19 cellular contexts compared by ENCODE assay signal in the genomic region with DNA sequence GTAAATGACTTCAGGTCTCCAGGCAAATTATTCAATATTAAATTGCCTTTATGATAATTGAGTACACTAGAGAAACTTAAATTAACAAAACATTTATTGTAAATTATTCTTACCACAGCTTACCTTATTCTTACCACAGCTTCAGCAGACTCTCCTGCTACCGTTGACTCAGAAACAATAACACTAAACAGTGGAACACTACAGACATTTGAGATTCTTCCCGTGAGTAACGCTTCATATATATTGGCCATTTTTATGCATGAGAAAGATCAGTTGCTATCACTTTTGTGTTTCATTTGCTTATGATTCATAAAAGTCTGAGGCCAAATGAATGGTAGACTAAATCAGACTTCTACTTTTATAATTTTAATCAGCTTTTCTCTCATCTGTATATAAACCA.
"Had no signal": no experiment of that assay in that cellular context is flagged by ENCODE, and none has a peak within 500 bp of the region (broad histone marks: within the 10 kb centered on the region; RNA-seq: fewer than 3 reads in every experiment).

No MANE protein-coding gene starts in this region.

- H2AFZ ChIP-seq: hepatocyte had no signal

- H3K4me2 ChIP-seq: hepatocyte had no signal

- H3K4me1 Mint-ChIP-seq: activated CD4-positive, alpha-beta T cell treated with anti-CD3 and anti-CD28 coated beads, Interleukin-2, amount 10 ng/mL, durations not matched to agents 7 days and 5 days had no signal

- H3K27me3 Mint-ChIP-seq: activated CD4-positive, alpha-beta T cell treated with anti-CD3 and anti-CD28 coated beads, Interleukin-2, amount 10 ng/mL, durations not matched to agents 7 days and 5 days; activated CD8-positive, alpha-beta memory T cell treated with anti-CD3 and anti-CD28 coated beads, Interleukin-2, amount 10 ng/mL, durations not matched to agents 7 days and 5 days; naive B cell; stimulated activated naive B cell treated with anti-CD40 and anti-IgM and Interleukin-4, amounts not matched to agents 10 μg/mL and 1 μg/mL and 100 μg/mL, for 72 hours had no signal

- H3K27me3 ChIP-seq: body of pancreas, colonic mucosa, hepatocyte, left lung, pancreas, transverse colon had no signal

- H3K79me2 ChIP-seq: hepatocyte had no signal

- H3K4me3 Mint-ChIP-seq: activated CD4-positive, alpha-beta T cell treated with anti-CD3 and anti-CD28 coated beads, Interleukin-2, amount 10 ng/mL, durations not matched to agents 7 days and 5 days; activated CD8-positive, alpha-beta memory T cell treated with anti-CD3 and anti-CD28 coated beads, Interleukin-2, amount 10 ng/mL, durations not matched to agents 7 days and 5 days; activated naive CD4-positive, alpha-beta T cell treated with anti-CD3 and anti-CD28 coated beads for 36 hours; activated T-helper 1 cell treated with anti-CD3 and anti-CD28 coated beads, Interleukin-12 subunit alpha, Interleukin-12 subunit beta, Interleukin-2, Interleukin-4 antibody, amounts not matched to agents 30 ng/mL and 10 ng/mL and 1 ng/mL, durations not matched to agents 14 hours and 24 hours and 36 hours; naive B cell; stimulated activated naive B cell treated with anti-CD40 and anti-IgM and Interleukin-4, amounts not matched to agents 10 μg/mL and 1 μg/mL and 100 μg/mL, for 72 hours had no signal

- H3K9me3 ChIP-seq: body of pancreas, colonic mucosa, left lung, pancreas, transverse colon had no signal

- DNase-seq: activated CD4-positive, alpha-beta T cell treated with anti-CD3 and anti-CD28 coated beads, Interleukin-2, amount 10 ng/mL, durations not matched to agents 7 days and 5 days; activated CD8-positive, alpha-beta memory T cell treated with anti-CD3 and anti-CD28 coated beads, Interleukin-2, amount 10 ng/mL, durations not matched to agents 7 days and 5 days; activated naive CD4-positive, alpha-beta T cell treated with anti-CD3 and anti-CD28 coated beads for 36 hours; amniotic stem cell; body of pancreas; caudate nucleus; colonic mucosa; kidney; left lung; mammary epithelial cell; naive B cell; pancreas; stimulated activated CD4-positive, alpha-beta T cell treated with anti-CD3 and anti-CD28 coated beads, Interleukin-12 subunit alpha, Interleukin-12 subunit beta, amount 100 ng/mL, for 4 hours; stimulated activated CD4-positive, alpha-beta T cell treated with anti-CD3 and anti-CD28 coated beads, Interleukin-2, amount 100 ng/mL, for 24 hours; stimulated activated naive B cell treated with anti-CD40 and anti-IgM and Interleukin-4, amounts not matched to agents 10 μg/mL and 1 μg/mL and 100 μg/mL, for 72 hours; transverse colon had no signal

- H3K27ac ChIP-seq: body of pancreas, colonic mucosa, hepatocyte, pancreas, transverse colon had no signal

- H3K4me3 ChIP-seq: body of pancreas, colonic mucosa, hepatocyte, left lung, pancreas, transverse colon had no signal

- H3K4me1 ChIP-seq: body of pancreas, colonic mucosa, left lung, pancreas, transverse colon had no signal

- ATAC-seq: activated CD8-positive, alpha-beta memory T cell treated with anti-CD3 and anti-CD28 coated beads, Interleukin-2, amount 10 ng/mL, durations not matched to agents 7 days and 5 days; body of pancreas; esophagus mucosa; left lung; pancreas; stimulated activated naive B cell treated with anti-CD40 and anti-IgM and Interleukin-4, amounts not matched to agents 10 μg/mL and 1 μg/mL and 100 μg/mL, for 72 hours had no signal

- H3K27ac Mint-ChIP-seq: activated CD4-positive, alpha-beta T cell treated with anti-CD3 and anti-CD28 coated beads, Interleukin-2, amount 10 ng/mL, durations not matched to agents 7 days and 5 days; activated naive CD4-positive, alpha-beta T cell treated with anti-CD3 and anti-CD28 coated beads for 36 hours; activated T-helper 1 cell treated with anti-CD3 and anti-CD28 coated beads, Interleukin-12 subunit alpha, Interleukin-12 subunit beta, Interleukin-2, Interleukin-4 antibody, amounts not matched to agents 30 ng/mL and 10 ng/mL and 1 ng/mL, durations not matched to agents 14 hours and 24 hours and 36 hours had no signal

- H3K9me3 Mint-ChIP-seq: activated CD4-positive, alpha-beta T cell treated with anti-CD3 and anti-CD28 coated beads, Interleukin-2, amount 10 ng/mL, durations not matched to agents 7 days and 5 days; activated naive CD4-positive, alpha-beta T cell treated with anti-CD3 and anti-CD28 coated beads for 36 hours; activated T-helper 1 cell treated with anti-CD3 and anti-CD28 coated beads, Interleukin-12 subunit alpha, Interleukin-12 subunit beta, Interleukin-2, Interleukin-4 antibody, amounts not matched to agents 30 ng/mL and 10 ng/mL and 1 ng/mL, durations not matched to agents 14 hours and 24 hours and 36 hours; naive B cell; stimulated activated naive B cell treated with anti-CD40 and anti-IgM and Interleukin-4, amounts not matched to agents 10 μg/mL and 1 μg/mL and 100 μg/mL, for 72 hours had no signal
